ENCODE assay signal across 1 cellular context in the genomic region with DNA sequence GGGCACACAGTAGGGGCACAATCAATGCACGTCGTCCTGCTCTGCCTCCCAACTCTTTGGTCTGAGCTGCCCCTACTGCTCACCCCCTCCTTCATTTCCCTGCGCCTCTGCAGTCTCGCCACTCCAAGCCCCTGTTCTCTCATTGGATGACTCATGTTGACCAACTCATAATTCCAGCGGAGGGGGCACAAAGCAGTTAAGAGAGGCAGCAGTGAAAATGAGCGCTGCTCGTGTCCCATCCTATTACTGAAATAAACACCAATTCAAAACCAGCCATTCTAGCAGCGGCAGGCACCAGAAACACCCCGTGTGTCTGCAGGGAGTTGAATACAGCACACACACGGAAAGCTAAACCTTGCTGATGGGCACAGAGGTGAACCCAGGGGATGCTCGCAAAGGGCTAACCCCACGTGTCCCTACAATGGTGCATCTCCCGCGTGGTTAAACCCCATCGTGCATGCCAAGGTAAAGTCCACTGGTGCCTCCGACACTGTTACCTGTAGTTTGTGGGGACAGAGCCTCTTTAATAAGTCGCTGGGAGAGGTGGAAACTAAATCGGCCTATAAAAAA.
TF ChIP-seq lines count a peak whose summit lies in the region.

No MANE protein-coding gene starts in this region.

TF ChIP-seq in GM23338, 12 proteins besides CTCF, POLR2A, EP300 and RAD21 (continued from another document):
- TF ChIP-seq, protein P1, sequence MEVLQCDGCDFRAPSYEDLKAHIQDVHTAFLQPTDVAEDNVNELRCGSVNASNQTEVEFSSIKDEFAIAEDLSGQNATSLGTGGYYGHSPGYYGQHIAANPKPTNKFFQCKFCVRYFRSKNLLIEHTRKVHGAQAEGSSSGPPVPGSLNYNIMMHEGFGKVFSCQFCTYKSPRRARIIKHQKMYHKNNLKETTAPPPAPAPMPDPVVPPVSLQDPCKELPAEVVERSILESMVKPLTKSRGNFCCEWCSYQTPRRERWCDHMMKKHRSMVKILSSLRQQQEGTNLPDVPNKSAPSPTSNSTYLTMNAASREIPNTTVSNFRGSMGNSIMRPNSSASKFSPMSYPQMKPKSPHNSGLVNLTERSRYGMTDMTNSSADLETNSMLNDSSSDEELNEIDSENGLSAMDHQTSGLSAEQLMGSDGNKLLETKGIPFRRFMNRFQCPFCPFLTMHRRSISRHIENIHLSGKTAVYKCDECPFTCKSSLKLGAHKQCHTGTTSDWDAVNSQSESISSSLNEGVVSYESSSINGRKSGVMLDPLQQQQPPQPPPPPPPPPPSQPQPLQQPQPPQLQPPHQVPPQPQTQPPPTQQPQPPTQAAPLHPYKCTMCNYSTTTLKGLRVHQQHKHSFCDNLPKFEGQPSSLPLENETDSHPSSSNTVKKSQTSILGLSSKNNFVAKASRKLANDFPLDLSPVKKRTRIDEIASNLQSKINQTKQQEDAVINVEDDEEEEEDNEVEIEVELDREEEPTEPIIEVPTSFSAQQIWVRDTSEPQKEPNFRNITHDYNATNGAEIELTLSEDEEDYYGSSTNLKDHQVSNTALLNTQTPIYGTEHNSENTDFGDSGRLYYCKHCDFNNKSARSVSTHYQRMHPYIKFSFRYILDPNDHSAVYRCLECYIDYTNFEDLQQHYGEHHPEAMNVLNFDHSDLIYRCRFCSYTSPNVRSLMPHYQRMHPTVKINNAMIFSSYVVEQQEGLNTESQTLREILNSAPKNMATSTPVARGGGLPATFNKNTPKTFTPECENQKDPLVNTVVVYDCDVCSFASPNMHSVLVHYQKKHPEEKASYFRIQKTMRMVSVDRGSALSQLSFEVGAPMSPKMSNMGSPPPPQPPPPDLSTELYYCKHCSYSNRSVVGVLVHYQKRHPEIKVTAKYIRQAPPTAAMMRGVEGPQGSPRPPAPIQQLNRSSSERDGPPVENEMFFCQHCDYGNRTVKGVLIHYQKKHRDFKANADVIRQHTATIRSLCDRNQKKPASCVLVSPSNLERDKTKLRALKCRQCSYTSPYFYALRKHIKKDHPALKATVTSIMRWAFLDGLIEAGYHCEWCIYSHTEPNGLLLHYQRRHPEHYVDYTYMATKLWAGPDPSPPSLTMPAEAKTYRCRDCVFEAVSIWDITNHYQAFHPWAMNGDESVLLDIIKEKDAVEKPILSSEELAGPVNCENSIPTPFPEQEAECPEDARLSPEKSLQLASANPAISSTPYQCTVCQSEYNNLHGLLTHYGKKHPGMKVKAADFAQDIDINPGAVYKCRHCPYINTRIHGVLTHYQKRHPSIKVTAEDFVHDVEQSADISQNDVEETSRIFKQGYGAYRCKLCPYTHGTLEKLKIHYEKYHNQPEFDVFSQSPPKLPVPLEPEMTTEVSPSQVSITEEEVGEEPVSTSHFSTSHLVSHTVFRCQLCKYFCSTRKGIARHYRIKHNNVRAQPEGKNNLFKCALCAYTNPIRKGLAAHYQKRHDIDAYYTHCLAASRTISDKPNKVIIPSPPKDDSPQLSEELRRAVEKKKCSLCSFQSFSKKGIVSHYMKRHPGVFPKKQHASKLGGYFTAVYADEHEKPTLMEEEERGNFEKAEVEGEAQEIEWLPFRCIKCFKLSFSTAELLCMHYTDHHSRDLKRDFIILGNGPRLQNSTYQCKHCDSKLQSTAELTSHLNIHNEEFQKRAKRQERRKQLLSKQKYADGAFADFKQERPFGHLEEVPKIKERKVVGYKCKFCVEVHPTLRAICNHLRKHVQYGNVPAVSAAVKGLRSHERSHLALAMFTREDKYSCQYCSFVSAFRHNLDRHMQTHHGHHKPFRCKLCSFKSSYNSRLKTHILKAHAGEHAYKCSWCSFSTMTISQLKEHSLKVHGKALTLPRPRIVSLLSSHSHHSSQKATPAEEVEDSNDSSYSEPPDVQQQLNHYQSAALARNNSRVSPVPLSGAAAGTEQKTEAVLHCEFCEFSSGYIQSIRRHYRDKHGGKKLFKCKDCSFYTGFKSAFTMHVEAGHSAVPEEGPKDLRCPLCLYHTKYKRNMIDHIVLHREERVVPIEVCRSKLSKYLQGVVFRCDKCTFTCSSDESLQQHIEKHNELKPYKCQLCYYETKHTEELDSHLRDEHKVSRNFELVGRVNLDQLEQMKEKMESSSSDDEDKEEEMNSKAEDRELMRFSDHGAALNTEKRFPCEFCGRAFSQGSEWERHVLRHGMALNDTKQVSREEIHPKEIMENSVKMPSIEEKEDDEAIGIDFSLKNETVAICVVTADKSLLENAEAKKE (CRISPR knock-in tag; IDR thresholded peaks at IDR 0.05), result no peak
- TF ChIP-seq EZH2phosphoT487 (IDR thresholded peaks at IDR 0.05; ENCODE audit: unreplicated experiment) (no peak), NANOG (IDR thresholded peaks at IDR 0.05; ENCODE audit: borderline replicate concordance) (no peak), STAT1 (IDR thresholded peaks at IDR 0.05; ENCODE audit: unreplicated experiment) (no peak), POLR2AphosphoS5 (IDR thresholded peaks at IDR 0.05; ENCODE audit: low read depth) (no peak), JUNB (IDR thresholded peaks at IDR 0.05; ENCODE audit: unreplicated experiment) (no peak), ZNF114 (CRISPR knock-in tag; IDR thresholded peaks at IDR 0.05) (no peak), EZH2 (IDR thresholded peaks at IDR 0.05; ENCODE audit: low read depth, unreplicated experiment) (no peak), REST (IDR thresholded peaks at IDR 0.05; ENCODE audit: unreplicated experiment) (no peak), ZNF331 (CRISPR knock-in tag; IDR thresholded peaks at IDR 0.05; ENCODE audit: low read depth) (no peak), CREB1 (CRISPR knock-in tag; IDR thresholded peaks at IDR 0.05; ENCODE audit: low read depth) (no peak)
